In the genomic region with DNA sequence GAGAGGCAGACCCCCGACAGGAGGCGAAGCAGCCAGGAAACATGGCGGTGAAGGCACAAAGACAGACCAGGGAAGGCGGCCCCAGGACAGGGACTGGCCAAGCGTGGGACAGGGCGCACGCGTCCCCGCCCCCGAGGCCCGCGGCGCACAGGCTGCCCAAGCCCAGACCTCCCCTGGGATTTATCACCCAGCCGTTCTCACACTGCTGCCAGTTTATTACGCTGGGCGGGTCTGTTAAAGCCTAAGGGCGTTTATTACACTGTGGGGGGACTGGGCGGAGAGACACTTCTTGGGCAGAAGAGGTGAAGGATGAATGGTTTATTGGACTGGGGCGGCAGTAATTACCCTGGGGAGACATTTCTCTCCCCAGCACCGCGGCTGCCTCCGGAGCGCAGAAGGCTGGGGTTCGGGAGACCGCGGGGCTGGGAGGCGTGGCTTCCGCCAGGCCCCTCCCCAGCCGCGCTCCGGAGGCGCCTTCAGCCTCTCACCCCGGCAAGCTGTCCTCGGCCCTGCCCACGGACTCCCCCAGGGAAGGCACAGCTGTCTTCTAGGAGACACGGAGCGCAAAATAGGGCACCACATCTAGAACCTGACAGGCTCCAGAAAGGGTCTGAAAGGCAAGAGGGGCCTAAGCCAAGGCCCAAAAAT, we compare ENCODE assay signal across 1 cellular context.
A peak's percentile ranks its signal among the peaks of the same experiment; 100 is the strongest.
TF ChIP-seq lines count a peak whose summit lies in the region.

No MANE protein-coding gene starts in this region.

TF ChIP-seq in HEK293, 187 proteins besides CTCF, POLR2A, EP300 and RAD21 (continued from another document):
- TF ChIP-seq ZNF423 (tag by site-specific recombination; IDR thresholded peaks at IDR 0.05) = peak; percentile 92
- no peak for TF ChIP-seq ZNF114 (tag by site-specific recombination; IDR thresholded peaks at IDR 0.05)
- TF ChIP-seq EGR2 (tag by site-specific recombination; IDR thresholded peaks at IDR 0.05; ENCODE audit: low read depth) = peak; percentile 70
- no peak for TF ChIP-seq ZNF626 (tag by site-specific recombination; IDR thresholded peaks at IDR 0.05)
- peak; percentile 80 for TF ChIP-seq KLF1 (tag by site-specific recombination; IDR thresholded peaks at IDR 0.05)
- peak; percentile 67 for TF ChIP-seq ZFHX2 (tag by site-specific recombination; conservative IDR thresholded peaks at IDR 0.05)
- TF ChIP-seq KLF16 (tag by site-specific recombination; IDR thresholded peaks at IDR 0.05) = no peak
- peak; percentile 54 for TF ChIP-seq SP2 (tag by site-specific recombination; IDR thresholded peaks at IDR 0.05)
